ENCODE assay signal across 1 cellular context in genomic region chr7:102153586-102153948, GRCh38.
A peak's percentile ranks its signal among the peaks of the same experiment; 100 is the strongest.
TF ChIP-seq lines count a peak whose summit lies in the region.

No MANE protein-coding gene starts in this region.

TF ChIP-seq in H1, 55 proteins besides CTCF, POLR2A, EP300 and RAD21:
- TF ChIP-seq GABPA (IDR thresholded peaks at IDR 0.05; ENCODE audit: borderline replicate concordance, insufficient read depth, low read length) (0 out of 2 replicates have a peak, but pooled peaks have one; percentile 1), PHF8 (conservative IDR thresholded peaks at IDR 0.05; ENCODE audit: low read depth, low read length) (0 out of 2 replicates have a peak, but pooled peaks have one; percentile 15), CHD1 (IDR thresholded peaks at IDR 0.05; ENCODE audit: low read depth, low read length) (no peak)
TF ChIP-seq in H1: peak in this region for 2.
